8 cellular contexts compared by ENCODE assay signal in genomic region chr19:58572818-58573657, GRCh38. TPM values are rescaled to one million over a fixed set of nuclear protein-coding genes. Genes with fewer than 3 reads are reported as not detected.
A peak's percentile ranks its signal among the peaks of the same experiment; 100 is the strongest.
DNase-seq lines count a peak whose midpoint lies in the region; ATAC-seq and TF ChIP-seq lines count a peak whose summit lies in the region.

Gene MZF1 (minus strand): TSS chr19:58573335. CDS start chr19:58571389, 1,946 bp downstream.

- no peaks in the 10 kb centered on the region for H3K9me3 ChIP-seq in breast epithelium

- no peaks in the 10 kb centered on the region for H3K27me3 ChIP-seq in breast epithelium

- H3K4me3 ChIP-seq in breast epithelium: peak within 1 kb of the TSS; percentile 71 to 84 (median 73)

- ATAC-seq in HG03060 (IDR thresholded peaks at IDR 0.05; ENCODE audit: low read depth, unreplicated experiment): peak; percentile 40

- H3K27ac ChIP-seq in breast epithelium: peak within 1 kb of the TSS; percentile 97 to 98

- no peaks in the 10 kb centered on the region for H3K36me3 ChIP-seq in breast epithelium

- peak; percentile 99 to 100 for DNase-seq in breast epithelium (ENCODE audit: low spot score in 2 of 2)
- peak; percentile 100 for DNase-seq in iris pigment epithelial cell (ENCODE audit: low read depth)
- peak; percentile 99 for DNase-seq in stimulated activated CD4-positive, alpha-beta T cell treated with anti-CD3 and anti-CD28 coated beads, Interleukin-15, amount 100 ng/mL, for 1 hour (ENCODE audit: low read depth in 1 of 2, low spot score in 1 of 2)
- DNase-seq in NCI-H446 treated with DMSO at 0.1 percent for 48 hours (lab: John Stamatoyannopoulos, UW): no peak
- DNase-seq in NCI-H2107 treated with DMSO at 0.1 percent for 48 hours (lab: John Stamatoyannopoulos, UW; ENCODE audit: unreplicated experiment): no peak

- TF ChIP-seq CTCF in breast epithelium (IDR thresholded peaks at IDR 0.05): peak; percentile 33 to 66 (median 45)

- intact Hi-C loops in T-helper 1 cell treated with Interleukin-12 subunit alpha and Interleukin-12 subunit beta and Interleukin-4 antibody, amounts not matched to agents 30 ng/mL and 1 ng/mL, for 36 hours (cut with micrococcal nuclease): loop anchor here (1.0 kb wide), 11 partner anchors 14 to 192 kb away; partner anchors contain the start of genes TRIM28, ZBTB45, ZNF132 and ZNF324
- intact Hi-C loops in breast epithelium (cut with DNase I; ENCODE audit: low total_unique reads): no loop called here

- TF ChIP-seq POLR2A in GM18526 (IDR thresholded peaks at IDR 0.05; ENCODE audit: extremely low read depth, insufficient read length): peak; percentile 37
- TF ChIP-seq POLR2A in breast epithelium (IDR thresholded peaks at IDR 0.05): no peak

- peaks cover 0 to 12% of the 10 kb centered on the region in 2 donors for H3K4me1 ChIP-seq in breast epithelium

RNA-seq across cellular contexts. Expression of gene MZF1, which starts in this region (rescaled TPM):
- 27.5 and 28.7 TPM in 2 replicates for total RNA-seq in T-helper 1 cell treated with Interleukin-12 subunit alpha and Interleukin-12 subunit beta and Interleukin-4 antibody, amounts not matched to agents 30 ng/mL and 1 ng/mL, for 36 hours
- total RNA-seq in breast epithelium: 10 to 100 TPM; 18.7 to 43.0 (median 30.2) TPM

Comparison
In these comparisons a context has a peak if more than half of its experiments do, and no peak if none do; other contexts are left out.
1. DNase-seq: peak in breast epithelium (2 of 2), iris pigment epithelial cell (single experiment) and stimulated activated CD4-positive, alpha-beta T cell treated with anti-CD3 and anti-CD28 coated beads, Interleukin-15, amount 100 ng/mL, for 1 hour (2 of 2); none in NCI-H446 treated with DMSO at 0.1 percent for 48 hours (single experiment) and NCI-H2107 treated with DMSO at 0.1 percent for 48 hours (single experiment).